In genomic region chr19:14203258-14203657, GRCh38 we compare ENCODE assay signal across 22 cellular contexts. TPM values are rescaled to one million over a fixed set of nuclear protein-coding genes. Genes with fewer than 3 reads are reported as not detected.
DNase-seq lines count a peak whose midpoint lies in the region; ATAC-seq, FAIRE-seq and TF ChIP-seq lines count a peak whose summit lies in the region.
"Had no signal": no experiment of that assay in that cellular context is flagged by ENCODE, and none has a peak within 500 bp of the region (broad histone marks: within the 10 kb centered on the region; RNA-seq: fewer than 3 reads in every experiment).

No MANE protein-coding gene starts in this region.

- peak overlapping the region in 2 of 3 experiments; percentile 13 to 95; a peak in 2 of 7 replicates for H3K27ac Mint-ChIP-seq in H9
- no peak overlapping the region for H3K27ac Mint-ChIP-seq in astrocyte (ENCODE audit: unreplicated experiment)
- H3K27ac Mint-ChIP-seq in naive thymus-derived CD4-positive, alpha-beta T cell, result peak overlapping the region in 6 of 9 donors; percentile 3 to 79 (median 68)
- H3K27ac Mint-ChIP-seq in stimulated activated memory B cell treated with anti-CD40 and anti-IgM and Interleukin-4, amounts not matched to agents 10 μg/mL and 1 μg/mL and 100 μg/mL, for 72 hours, result no peak overlapping the region
- H3K27ac Mint-ChIP-seq: activated B cell treated with CpG ODN at 0.5 μM for 24 hours had no signal

- H4K20me1 ChIP-seq in H9 (ENCODE audit: control insufficient read depth, insufficient read depth, insufficient read length) (no peaks in the 10 kb centered on the region), astrocyte (ENCODE audit: insufficient read depth, low read length) (peaks cover 14% of the 10 kb centered on the region)

- H3K27me3 ChIP-seq in H9 (ENCODE audit: insufficient read depth, low read length) (no peaks in the 10 kb centered on the region), astrocyte (ENCODE audit: insufficient read depth, low read length) (peaks cover 3% of the 10 kb centered on the region), heart right ventricle (peaks cover 0 to 28% (median 0%) of the 10 kb centered on the region in 7 donors)
- no peaks in the 10 kb centered on the region for H3K27me3 ChIP-seq in naive thymus-derived CD4-positive, alpha-beta T cell (ENCODE audit: control insufficient read depth in 2 of 2, insufficient read depth in 2 of 2, low read length in 2 of 2)

- H3K4me1 ChIP-seq in H9 (ENCODE audit: insufficient read depth, low read length) (no peaks in the 10 kb centered on the region; the same call in 1 of the 2 replicates), astrocyte (ENCODE audit: insufficient read depth, low read length) (no peaks in the 10 kb centered on the region), heart right ventricle (peaks cover 0 to 30% (median 6%) of the 10 kb centered on the region in 9 donors)
- H3K4me1 ChIP-seq in naive thymus-derived CD4-positive, alpha-beta T cell (ENCODE audit: control insufficient read depth in 2 of 2, insufficient read depth in 2 of 2, low read length in 2 of 2), result peaks cover 0 to 6% of the 10 kb centered on the region in 2 donors

- intact Hi-C loops in naive thymus-derived CD4-positive, alpha-beta T cell (cut with micrococcal nuclease), result loop anchor here in 1 of 2 donors (5.0 to 10.0 kb wide), 2 partner anchors 204 to 282 kb away; no protein-coding TSS in a partner anchor
- intact Hi-C loops in heart right ventricle (cut with DNase I), result loop anchor here in 3 of 10 donors (5.0 to 10.0 kb wide), 4 partner anchors 48 to 202 kb away; no protein-coding TSS in a partner anchor

- H2AK5ac ChIP-seq in H9 (ENCODE audit: insufficient read length, low read length), result no peak overlapping the region

- no peak overlapping the region for H3K4ac ChIP-seq in H9 (ENCODE audit: low read depth, low read length)

- H3K23ac ChIP-seq in H9 (ENCODE audit: insufficient read length, low read depth, low read length), result no peak overlapping the region

- no peak overlapping the region for H2BK12ac ChIP-seq in H9 (ENCODE audit: insufficient read length, low read depth, low read length)

- H2BK5ac ChIP-seq in H9 (ENCODE audit: insufficient read length, low read length), result no peak overlapping the region

- CTCF ChIA-PET in naive thymus-derived CD4-positive, alpha-beta T cell (lab: Charles Lee), result no interaction called here
- CTCF ChIA-PET in RWPE1 (lab: Yijun Ruan, JAX), result no interaction called here

- H3K9me3 ChIP-seq in H9 (ENCODE audit: control insufficient read depth, low read depth, low read length), result no peaks in the 10 kb centered on the region
- H3K9me3 ChIP-seq in astrocyte (ENCODE audit: insufficient read depth, low read depth, low read length), result no peaks in the 10 kb centered on the region
- H3K9me3 ChIP-seq in naive thymus-derived CD4-positive, alpha-beta T cell (ENCODE audit: control insufficient read depth in 2 of 3, low read length in 3 of 3), result no peaks in the 10 kb centered on the region
- H3K9me3 ChIP-seq in heart right ventricle, result no peaks in the 10 kb centered on the region
- H3K9me3 ChIP-seq: thoracic aorta had no signal

- H4K91ac ChIP-seq in H9 (ENCODE audit: insufficient read length, low read depth, low read length), result no peak overlapping the region

- H3K36me3 ChIP-seq in astrocyte (ENCODE audit: insufficient read depth, low read length), result no peaks in the 10 kb centered on the region
- no peaks in the 10 kb centered on the region for H3K36me3 ChIP-seq in naive thymus-derived CD4-positive, alpha-beta T cell (ENCODE audit: control insufficient read depth in 2 of 3, insufficient read depth in 3 of 3, low read length in 3 of 3)
- no peaks in the 10 kb centered on the region for H3K36me3 ChIP-seq in heart right ventricle
- H3K36me3 ChIP-seq: thoracic aorta had no signal

- WGBS in H9 (ENCODE audit: extremely low coverage, insufficient read length, low lambda C conversion rate), result no CpG with 5 or more reads among the region's 15 CpGs
- 43 to 56% methylated on average over 13 to 15 of the region's 15 CpGs for WGBS in heart right ventricle, 2 donors

- no peak overlapping the region for H2BK20ac ChIP-seq in H9 (ENCODE audit: low read depth, low read length, poor library complexity, severe bottlenecking)

- H3K27me3 Mint-ChIP-seq in H9 (ENCODE audit: low read depth), result peaks cover 2% of the 10 kb centered on the region; the same call in 1 of the 2 replicates
- H3K27me3 Mint-ChIP-seq in astrocyte (ENCODE audit: low read depth, unreplicated experiment), result peaks cover 1% of the 10 kb centered on the region
- H3K27me3 Mint-ChIP-seq in naive thymus-derived CD4-positive, alpha-beta T cell, result peaks cover 0 to 41% (median 0%) of the 10 kb centered on the region in 5 donors
- peaks cover 71% of the 10 kb centered on the region for H3K27me3 Mint-ChIP-seq in stimulated activated memory B cell treated with anti-CD40 and anti-IgM and Interleukin-4, amounts not matched to agents 10 μg/mL and 1 μg/mL and 100 μg/mL, for 72 hours

- no peak overlapping the region for H2AFZ ChIP-seq in H9 (ENCODE audit: low read length)
- no peak overlapping the region for H2AFZ ChIP-seq in astrocyte (ENCODE audit: low read depth, low read length)

- H3K9ac ChIP-seq in H9 (ENCODE audit: extremely low read depth, insufficient read length, low read length) (no peak overlapping the region), astrocyte (ENCODE audit: low read length) (no peak overlapping the region)

- no peak for ATAC-seq in naive thymus-derived CD4-positive, alpha-beta T cell
- no peak for ATAC-seq in stimulated activated memory B cell treated with anti-CD40 and anti-IgM and Interleukin-4, amounts not matched to agents 10 μg/mL and 1 μg/mL and 100 μg/mL, for 72 hours
- ATAC-seq in heart right ventricle, result no peak
- ATAC-seq: left cardiac atrium, right cardiac atrium had no signal

- H3K36me3 Mint-ChIP-seq in H9 (ENCODE audit: insufficient read depth in 1 of 3, low read depth in 3 of 3) (peaks cover 0 to 22% (median 21%) of the 10 kb centered on the region in 3 experiments; a peak in 5 of 7 replicates), astrocyte (ENCODE audit: low read depth, unreplicated experiment) (peaks cover 3% of the 10 kb centered on the region)
- peaks cover 0 to 4% (median 0%) of the 10 kb centered on the region in 5 donors for H3K36me3 Mint-ChIP-seq in naive thymus-derived CD4-positive, alpha-beta T cell
- no peaks in the 10 kb centered on the region for H3K36me3 Mint-ChIP-seq in stimulated activated memory B cell treated with anti-CD40 and anti-IgM and Interleukin-4, amounts not matched to agents 10 μg/mL and 1 μg/mL and 100 μg/mL, for 72 hours

- H3K4me2 ChIP-seq in H9 (ENCODE audit: insufficient read depth, insufficient read length, low read length) (no peak overlapping the region), astrocyte (ENCODE audit: low read length) (no peak overlapping the region)

- H3T11ph ChIP-seq in H9 (ENCODE audit: low read length), result no peak overlapping the region

- H3K27ac ChIP-seq in H9 (ENCODE audit: insufficient read length, low read depth, low read length) (no peak overlapping the region), astrocyte (ENCODE audit: low read depth, low read length) (no peak overlapping the region), heart right ventricle (no peak overlapping the region), RWPE1 (no peak overlapping the region)
- no peak overlapping the region for H3K27ac ChIP-seq in naive thymus-derived CD4-positive, alpha-beta T cell (ENCODE audit: low read depth, low read length)
- H3K27ac ChIP-seq: thoracic aorta had no signal

- H2BK120ac ChIP-seq in H9 (ENCODE audit: low read depth, low read length, poor library complexity, severe bottlenecking), result no peak overlapping the region

- H3K56ac ChIP-seq in H9 (ENCODE audit: insufficient read length, low read depth, low read length), result no peak overlapping the region

- no peak overlapping the region for H4K5ac ChIP-seq in H9 (ENCODE audit: insufficient read length, low read depth, low read length)

- no peak overlapping the region for H4K8ac ChIP-seq in H9 (replicated peaks; ENCODE audit: insufficient read length, low read depth, low read length)

- no peaks in the 10 kb centered on the region for H3K79me1 ChIP-seq in H9 (ENCODE audit: insufficient read depth, low read depth, low read length, poor library complexity, severe bottlenecking)

- H2BK15ac ChIP-seq in H9 (ENCODE audit: low read depth, low read length), result no peak overlapping the region

- H3K4me3 ChIP-seq in astrocyte (ENCODE audit: insufficient read depth, low read depth, low read length) (no peak overlapping the region), heart right ventricle (no peak overlapping the region)
- H3K4me3 ChIP-seq in naive thymus-derived CD4-positive, alpha-beta T cell (ENCODE audit: low read length), result no peak overlapping the region
- H3K4me3 ChIP-seq: thoracic aorta had no signal

- H3K14ac ChIP-seq in H9 (ENCODE audit: insufficient read depth, low read length), result no peak overlapping the region; the same call in 1 of the 2 replicates

- H3K23me2 ChIP-seq in H9 (ENCODE audit: insufficient read length, low read depth, low read length, poor library complexity, severe bottlenecking), result peaks cover 10% of the 10 kb centered on the region

- H3K18ac ChIP-seq in H9 (ENCODE audit: insufficient read length, low read depth, low read length), result no peak overlapping the region

- POLR2A ChIA-PET in naive thymus-derived CD4-positive, alpha-beta T cell (lab: Charles Lee), result interaction anchor here (1.1 kb wide), 1 partner anchor 55 kb away, joined by 4 read pairs; no protein-coding TSS in a partner anchor
- POLR2A ChIA-PET in RWPE1 (lab: Yijun Ruan, JAX; ENCODE audit: low non-redundant PET), result no interaction called here

- H3K9me3 Mint-ChIP-seq in H9, result no peaks in the 10 kb centered on the region; a peak in 1 of 5 replicates
- H3K9me3 Mint-ChIP-seq in astrocyte (ENCODE audit: unreplicated experiment), result no peaks in the 10 kb centered on the region
- H3K9me3 Mint-ChIP-seq in naive thymus-derived CD4-positive, alpha-beta T cell, result peaks cover 0 to 6% (median 0%) of the 10 kb centered on the region in 11 donors
- no peaks in the 10 kb centered on the region for H3K9me3 Mint-ChIP-seq in stimulated activated memory B cell treated with anti-CD40 and anti-IgM and Interleukin-4, amounts not matched to agents 10 μg/mL and 1 μg/mL and 100 μg/mL, for 72 hours
- H3K9me3 Mint-ChIP-seq: activated B cell treated with CpG ODN at 0.5 μM for 24 hours had no signal

- peaks cover 42 to 54% of the 10 kb centered on the region in 2 experiments for H3K4me1 Mint-ChIP-seq in H9
- peaks cover 9% of the 10 kb centered on the region for H3K4me1 Mint-ChIP-seq in astrocyte (ENCODE audit: low read depth, unreplicated experiment)
- peaks cover 14 to 56% (median 34%) of the 10 kb centered on the region in 7 donors for H3K4me1 Mint-ChIP-seq in naive thymus-derived CD4-positive, alpha-beta T cell
- H3K4me1 Mint-ChIP-seq in stimulated activated memory B cell treated with anti-CD40 and anti-IgM and Interleukin-4, amounts not matched to agents 10 μg/mL and 1 μg/mL and 100 μg/mL, for 72 hours, result peaks cover 38% of the 10 kb centered on the region

- DNase-seq in CD1c-positive myeloid dendritic cell (ENCODE audit: extremely low spot score) (peak; percentile 51), H9 (no peak), astrocyte (ENCODE audit: low read depth) (no peak), heart right ventricle (no peak), RWPE1 (ENCODE audit: low spot score) (no peak), anterior cingulate cortex (lab: John Stamatoyannopoulos, UW) (no peak)
- DNase-seq in naive thymus-derived CD4-positive, alpha-beta T cell, result peak in 3 of 9 donors; percentile 21 to 49 (median 31)
- DNase-seq: activated B cell treated with CpG ODN at 0.5 μM for 24 hours; activated CD8-positive, alpha-beta memory T cell treated with anti-CD3 and anti-CD28 coated beads for 24 hours; erythroblast; foreskin melanocyte; left cardiac atrium; midbrain; NCI-H1417; NCI-H2171; NCI-H526 treated with DMSO at 0.1 percent for 48 hours; OCI-M1; right cardiac atrium; stimulated activated CD4-positive, alpha-beta T cell treated with anti-CD3 and anti-CD28 coated beads, Interleukin-15, amount 100 ng/mL, for 24 hours; T-helper 2 cell had no signal

- H3K4me3 Mint-ChIP-seq in H9 (peak overlapping the region; percentile 85 to 93), astrocyte (ENCODE audit: unreplicated experiment) (peak overlapping the region; percentile 22)
- H3K4me3 Mint-ChIP-seq in naive thymus-derived CD4-positive, alpha-beta T cell, result peak overlapping the region in 5 of 10 donors; percentile 36 to 96 (median 84)
- H3K4me3 Mint-ChIP-seq in stimulated activated memory B cell treated with anti-CD40 and anti-IgM and Interleukin-4, amounts not matched to agents 10 μg/mL and 1 μg/mL and 100 μg/mL, for 72 hours, result no peak overlapping the region

- TF ChIP-seq CTCF in H9 (conservative IDR thresholded peaks at IDR 0.05) (no peak), astrocyte (IDR thresholded peaks at IDR 0.05; ENCODE audit: insufficient read depth, low read depth, low read length) (no peak), heart right ventricle (IDR thresholded peaks at IDR 0.05) (no peak), RWPE1 (conservative IDR thresholded peaks at IDR 0.05; ENCODE audit: low read depth) (no peak)

- H3K79me2 ChIP-seq in H9 (ENCODE audit: insufficient read depth, low read length), result peaks cover 47% of the 10 kb centered on the region
- H3K79me2 ChIP-seq in astrocyte (ENCODE audit: insufficient read depth, low read length), result no peaks in the 10 kb centered on the region

- FAIRE-seq in astrocyte (lab: Jason Lieb, UNC), result no peak

RNA-seq across cellular contexts. Expression of gene ADGRL1, which starts 2.7 kb away (rescaled TPM):
- total RNA-seq in H9 (2021), result 116 and 117 TPM in 2 replicates
- total RNA-seq in astrocyte, result 40.9 and 48.9 TPM in 2 replicates
- total RNA-seq in naive thymus-derived CD4-positive, alpha-beta T cell, result 10 to 100 TPM; 12.4 to 39.4 (median 37.8) TPM
- 1 to 10 TPM in 1 of 2 donors, under 1 TPM in 1; 0.72 to 3.0 TPM for polyA plus RNA-seq in naive thymus-derived CD4-positive, alpha-beta T cell
- 10 to 100 TPM in 9 of 10 donors, 1 to 10 TPM in 1; 9.0 to 31.9 (median 13.1) TPM for total RNA-seq in heart right ventricle
- polyA plus RNA-seq in heart right ventricle, result 10 to 100 TPM in 1 of 2 donors, 1 to 10 TPM in 1; 5.1 to 12.5 TPM

Comparison
In these comparisons a context has a peak if more than half of its experiments do, and no peak if none do; other contexts are left out.
1. H3K27ac Mint-ChIP-seq: peak in H9 (2 of 3) and naive thymus-derived CD4-positive, alpha-beta T cell (6 of 9); none in astrocyte (single experiment) and stimulated activated memory B cell treated with anti-CD40 and anti-IgM and Interleukin-4, amounts not matched to agents 10 μg/mL and 1 μg/mL and 100 μg/mL, for 72 hours (single experiment).